16 cellular contexts compared by ENCODE assay signal in genomic region chr9:38224941-38225340, GRCh38.
"Had no signal": no experiment of that assay in that cellular context is flagged by ENCODE, and none has a peak within 500 bp of the region (broad histone marks: within the 10 kb centered on the region; RNA-seq: fewer than 3 reads in every experiment).

No MANE protein-coding gene starts in this region.

- H3K9me3 ChIP-seq: adrenal gland, gastrocnemius medialis, heart left ventricle, ovary, psoas muscle, suprapubic skin, transverse colon had no signal

- DNase-seq: activated CD4-positive, alpha-beta T cell treated with anti-CD3 and anti-CD28 coated beads, Interleukin-2, amount 10 ng/mL, durations not matched to agents 7 days and 5 days; activated gamma-delta T cell treated with Interleukin-2 at 50 U/mL for 16 hours; cerebellar nuclear complex; cortex of kidney; effector CD8-positive, alpha-beta T cell; gastrocnemius medialis; heart left ventricle; left ventricle myocardium superior; ovary; psoas muscle; right cardiac atrium; stimulated activated CD4-positive, alpha-beta T cell treated with anti-CD3 and anti-CD28 coated beads, Interleukin-2, amount 100 ng/mL, for 48 hours; transverse colon had no signal

- H3K27me3 ChIP-seq: ovary, transverse colon had no signal

- H3K36me3 ChIP-seq: adrenal gland, gastrocnemius medialis, heart left ventricle, ovary, suprapubic skin, transverse colon had no signal

- H3K27ac ChIP-seq: adrenal gland, gastrocnemius medialis, heart left ventricle, ovary, psoas muscle, skin epidermis, suprapubic skin, transverse colon had no signal

- H3K4me3 ChIP-seq: adrenal gland, gastrocnemius medialis, heart left ventricle, ovary, psoas muscle, skin epidermis, suprapubic skin, transverse colon had no signal

- H3K4me1 ChIP-seq: adrenal gland, gastrocnemius medialis, psoas muscle had no signal
